Comparison of ENCODE assay signal across 1 cellular context in genomic region chr17:57275365-57275764, GRCh38.
TF ChIP-seq lines count a peak whose summit lies in the region.

No MANE protein-coding gene starts in this region.

TF ChIP-seq in SK-N-SH, 30 proteins besides CTCF, POLR2A, EP300 and RAD21 (continued from another document):
- TF ChIP-seq REST (IDR thresholded peaks at IDR 0.05; ENCODE audit: low read depth, low read length) (no peak), EZH2phosphoT487 (IDR thresholded peaks at IDR 0.05; ENCODE audit: borderline replicate concordance, low read depth) (no peak), SIN3A (IDR thresholded peaks at IDR 0.05; ENCODE audit: borderline replicate concordance, low read depth, low read length) (no peak), RFX5 (IDR thresholded peaks at IDR 0.05; ENCODE audit: low read length) (no peak), RXRA (IDR thresholded peaks at IDR 0.05; ENCODE audit: borderline replicate concordance, low read depth) (no peak), FOSL2 (IDR thresholded peaks at IDR 0.05; ENCODE audit: borderline replicate concordance, low read depth) (no peak), SMC3 (IDR thresholded peaks at IDR 0.05; ENCODE audit: low read depth, low read length) (no peak), NFIC (IDR thresholded peaks at IDR 0.05; ENCODE audit: borderline replicate concordance) (no peak), FOXM1 (IDR thresholded peaks at IDR 0.05; ENCODE audit: low read depth) (no peak)
